ENCODE assay signal across 2 cellular contexts in genomic region chr3:32891365-32891764, GRCh38.
TF ChIP-seq lines count a peak whose summit lies in the region.

No MANE protein-coding gene starts in this region.

TF ChIP-seq in HepG2, 621 proteins besides CTCF, POLR2A, EP300 and RAD21:
- TF ChIP-seq MYC (CRISPR knock-in tag; IDR thresholded peaks at IDR 0.05; ENCODE audit: borderline replicate concordance) (no peak), GMEB1 (CRISPR knock-in tag; IDR thresholded peaks at IDR 0.05; ENCODE audit: borderline replicate concordance) (no peak), RBM22 (optimal IDR thresholded peaks at IDR 0.05; ENCODE audit: low read length) (peak; percentile 68), REPIN1 (CRISPR knock-in tag; IDR thresholded peaks at IDR 0.05; ENCODE audit: borderline replicate concordance, low read depth) (no peak), GATAD2A (CRISPR knock-in tag; IDR thresholded peaks at IDR 0.05) (no peak), MED8 (CRISPR knock-in tag; IDR thresholded peaks at IDR 0.05; ENCODE audit: insufficient replicate concordance) (no peak), AGO2 (optimal IDR thresholded peaks at IDR 0.05; ENCODE audit: low read depth, low read length) (peak; percentile 65), HNRNPL (IDR thresholded peaks at IDR 0.05; ENCODE audit: low read depth, low read length) (0 out of 2 replicates have a peak, but pooled peaks have one; percentile 35), IRF9 (CRISPR knock-in tag; IDR thresholded peaks at IDR 0.05; ENCODE audit: borderline replicate concordance) (no peak), ZC3H13 (CRISPR knock-in tag; IDR thresholded peaks at IDR 0.05) (0 out of 2 replicates have a peak, but pooled peaks have one; percentile 52)
- TF ChIP-seq, protein P1, sequence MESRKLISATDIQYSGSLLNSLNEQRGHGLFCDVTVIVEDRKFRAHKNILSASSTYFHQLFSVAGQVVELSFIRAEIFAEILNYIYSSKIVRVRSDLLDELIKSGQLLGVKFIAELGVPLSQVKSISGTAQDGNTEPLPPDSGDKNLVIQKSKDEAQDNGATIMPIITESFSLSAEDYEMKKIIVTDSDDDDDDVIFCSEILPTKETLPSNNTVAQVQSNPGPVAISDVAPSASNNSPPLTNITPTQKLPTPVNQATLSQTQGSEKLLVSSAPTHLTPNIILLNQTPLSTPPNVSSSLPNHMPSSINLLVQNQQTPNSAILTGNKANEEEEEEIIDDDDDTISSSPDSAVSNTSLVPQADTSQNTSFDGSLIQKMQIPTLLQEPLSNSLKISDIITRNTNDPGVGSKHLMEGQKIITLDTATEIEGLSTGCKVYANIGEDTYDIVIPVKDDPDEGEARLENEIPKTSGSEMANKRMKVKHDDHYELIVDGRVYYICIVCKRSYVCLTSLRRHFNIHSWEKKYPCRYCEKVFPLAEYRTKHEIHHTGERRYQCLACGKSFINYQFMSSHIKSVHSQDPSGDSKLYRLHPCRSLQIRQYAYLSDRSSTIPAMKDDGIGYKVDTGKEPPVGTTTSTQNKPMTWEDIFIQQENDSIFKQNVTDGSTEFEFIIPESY (CRISPR knock-in tag; IDR thresholded peaks at IDR 0.05): peak; percentile 56; the same call in 1 of the 2 replicates

TF ChIP-seq in H1, 55 proteins besides CTCF, POLR2A, EP300 and RAD21:
- TF ChIP-seq HDAC2 (IDR thresholded peaks at IDR 0.05; ENCODE audit: borderline replicate concordance in 1 of 2, low read depth in 2 of 2, low read length in 2 of 2) (no peak), SIN3A (conservative IDR thresholded peaks at IDR 0.05 in 1 of 2, IDR thresholded peaks at IDR 0.05 in 1 of 2; ENCODE audit: low read depth in 1 of 2, low read length in 2 of 2) (no peak), BRCA1 (IDR thresholded peaks at IDR 0.05; ENCODE audit: low read depth, low read length) (no peak), PHF8 (conservative IDR thresholded peaks at IDR 0.05; ENCODE audit: low read depth, low read length) (no peak), SUZ12 (IDR thresholded peaks at IDR 0.05; ENCODE audit: low read length) (no peak), CTBP2 (IDR thresholded peaks at IDR 0.05; ENCODE audit: borderline replicate concordance, insufficient read depth, insufficient read length, low read length) (no peak), SRF (IDR thresholded peaks at IDR 0.05; ENCODE audit: low read depth, low read length) (no peak), RFX5 (IDR thresholded peaks at IDR 0.05; ENCODE audit: borderline replicate concordance, low read depth, low read length) (no peak), RXRA (IDR thresholded peaks at IDR 0.05; ENCODE audit: insufficient read depth, low read depth, low read length) (no peak), ATF3 (IDR thresholded peaks at IDR 0.05; ENCODE audit: insufficient read depth, low read depth, low read length) (no peak), CHD2 (IDR thresholded peaks at IDR 0.05; ENCODE audit: low read length) (no peak), POLR2AphosphoS5 (IDR thresholded peaks at IDR 0.05; ENCODE audit: low read depth, low read length) (peak; percentile 44), MAX (IDR thresholded peaks at IDR 0.05) (no peak), SAP30 (IDR thresholded peaks at IDR 0.05; ENCODE audit: insufficient read depth, insufficient replicate concordance, low read length) (no peak), TCF12 (IDR thresholded peaks at IDR 0.05; ENCODE audit: low read depth, low read length) (no peak)
- TF ChIP-seq, protein P2, sequence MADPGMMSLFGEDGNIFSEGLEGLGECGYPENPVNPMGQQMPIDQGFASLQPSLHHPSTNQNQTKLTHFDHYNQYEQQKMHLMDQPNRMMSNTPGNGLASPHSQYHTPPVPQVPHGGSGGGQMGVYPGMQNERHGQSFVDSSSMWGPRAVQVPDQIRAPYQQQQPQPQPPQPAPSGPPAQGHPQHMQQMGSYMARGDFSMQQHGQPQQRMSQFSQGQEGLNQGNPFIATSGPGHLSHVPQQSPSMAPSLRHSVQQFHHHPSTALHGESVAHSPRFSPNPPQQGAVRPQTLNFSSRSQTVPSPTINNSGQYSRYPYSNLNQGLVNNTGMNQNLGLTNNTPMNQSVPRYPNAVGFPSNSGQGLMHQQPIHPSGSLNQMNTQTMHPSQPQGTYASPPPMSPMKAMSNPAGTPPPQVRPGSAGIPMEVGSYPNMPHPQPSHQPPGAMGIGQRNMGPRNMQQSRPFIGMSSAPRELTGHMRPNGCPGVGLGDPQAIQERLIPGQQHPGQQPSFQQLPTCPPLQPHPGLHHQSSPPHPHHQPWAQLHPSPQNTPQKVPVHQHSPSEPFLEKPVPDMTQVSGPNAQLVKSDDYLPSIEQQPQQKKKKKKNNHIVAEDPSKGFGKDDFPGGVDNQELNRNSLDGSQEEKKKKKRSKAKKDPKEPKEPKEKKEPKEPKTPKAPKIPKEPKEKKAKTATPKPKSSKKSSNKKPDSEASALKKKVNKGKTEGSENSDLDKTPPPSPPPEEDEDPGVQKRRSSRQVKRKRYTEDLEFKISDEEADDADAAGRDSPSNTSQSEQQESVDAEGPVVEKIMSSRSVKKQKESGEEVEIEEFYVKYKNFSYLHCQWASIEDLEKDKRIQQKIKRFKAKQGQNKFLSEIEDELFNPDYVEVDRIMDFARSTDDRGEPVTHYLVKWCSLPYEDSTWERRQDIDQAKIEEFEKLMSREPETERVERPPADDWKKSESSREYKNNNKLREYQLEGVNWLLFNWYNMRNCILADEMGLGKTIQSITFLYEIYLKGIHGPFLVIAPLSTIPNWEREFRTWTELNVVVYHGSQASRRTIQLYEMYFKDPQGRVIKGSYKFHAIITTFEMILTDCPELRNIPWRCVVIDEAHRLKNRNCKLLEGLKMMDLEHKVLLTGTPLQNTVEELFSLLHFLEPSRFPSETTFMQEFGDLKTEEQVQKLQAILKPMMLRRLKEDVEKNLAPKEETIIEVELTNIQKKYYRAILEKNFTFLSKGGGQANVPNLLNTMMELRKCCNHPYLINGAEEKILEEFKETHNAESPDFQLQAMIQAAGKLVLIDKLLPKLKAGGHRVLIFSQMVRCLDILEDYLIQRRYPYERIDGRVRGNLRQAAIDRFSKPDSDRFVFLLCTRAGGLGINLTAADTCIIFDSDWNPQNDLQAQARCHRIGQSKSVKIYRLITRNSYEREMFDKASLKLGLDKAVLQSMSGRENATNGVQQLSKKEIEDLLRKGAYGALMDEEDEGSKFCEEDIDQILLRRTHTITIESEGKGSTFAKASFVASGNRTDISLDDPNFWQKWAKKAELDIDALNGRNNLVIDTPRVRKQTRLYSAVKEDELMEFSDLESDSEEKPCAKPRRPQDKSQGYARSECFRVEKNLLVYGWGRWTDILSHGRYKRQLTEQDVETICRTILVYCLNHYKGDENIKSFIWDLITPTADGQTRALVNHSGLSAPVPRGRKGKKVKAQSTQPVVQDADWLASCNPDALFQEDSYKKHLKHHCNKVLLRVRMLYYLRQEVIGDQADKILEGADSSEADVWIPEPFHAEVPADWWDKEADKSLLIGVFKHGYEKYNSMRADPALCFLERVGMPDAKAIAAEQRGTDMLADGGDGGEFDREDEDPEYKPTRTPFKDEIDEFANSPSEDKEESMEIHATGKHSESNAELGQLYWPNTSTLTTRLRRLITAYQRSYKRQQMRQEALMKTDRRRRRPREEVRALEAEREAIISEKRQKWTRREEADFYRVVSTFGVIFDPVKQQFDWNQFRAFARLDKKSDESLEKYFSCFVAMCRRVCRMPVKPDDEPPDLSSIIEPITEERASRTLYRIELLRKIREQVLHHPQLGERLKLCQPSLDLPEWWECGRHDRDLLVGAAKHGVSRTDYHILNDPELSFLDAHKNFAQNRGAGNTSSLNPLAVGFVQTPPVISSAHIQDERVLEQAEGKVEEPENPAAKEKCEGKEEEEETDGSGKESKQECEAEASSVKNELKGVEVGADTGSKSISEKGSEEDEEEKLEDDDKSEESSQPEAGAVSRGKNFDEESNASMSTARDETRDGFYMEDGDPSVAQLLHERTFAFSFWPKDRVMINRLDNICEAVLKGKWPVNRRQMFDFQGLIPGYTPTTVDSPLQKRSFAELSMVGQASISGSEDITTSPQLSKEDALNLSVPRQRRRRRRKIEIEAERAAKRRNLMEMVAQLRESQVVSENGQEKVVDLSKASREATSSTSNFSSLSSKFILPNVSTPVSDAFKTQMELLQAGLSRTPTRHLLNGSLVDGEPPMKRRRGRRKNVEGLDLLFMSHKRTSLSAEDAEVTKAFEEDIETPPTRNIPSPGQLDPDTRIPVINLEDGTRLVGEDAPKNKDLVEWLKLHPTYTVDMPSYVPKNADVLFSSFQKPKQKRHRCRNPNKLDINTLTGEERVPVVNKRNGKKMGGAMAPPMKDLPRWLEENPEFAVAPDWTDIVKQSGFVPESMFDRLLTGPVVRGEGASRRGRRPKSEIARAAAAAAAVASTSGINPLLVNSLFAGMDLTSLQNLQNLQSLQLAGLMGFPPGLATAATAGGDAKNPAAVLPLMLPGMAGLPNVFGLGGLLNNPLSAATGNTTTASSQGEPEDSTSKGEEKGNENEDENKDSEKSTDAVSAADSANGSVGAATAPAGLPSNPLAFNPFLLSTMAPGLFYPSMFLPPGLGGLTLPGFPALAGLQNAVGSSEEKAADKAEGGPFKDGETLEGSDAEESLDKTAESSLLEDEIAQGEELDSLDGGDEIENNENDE (IDR thresholded peaks at IDR 0.05; ENCODE audit: insufficient replicate concordance, low read length): no peak
- TF ChIP-seq, protein P3, sequence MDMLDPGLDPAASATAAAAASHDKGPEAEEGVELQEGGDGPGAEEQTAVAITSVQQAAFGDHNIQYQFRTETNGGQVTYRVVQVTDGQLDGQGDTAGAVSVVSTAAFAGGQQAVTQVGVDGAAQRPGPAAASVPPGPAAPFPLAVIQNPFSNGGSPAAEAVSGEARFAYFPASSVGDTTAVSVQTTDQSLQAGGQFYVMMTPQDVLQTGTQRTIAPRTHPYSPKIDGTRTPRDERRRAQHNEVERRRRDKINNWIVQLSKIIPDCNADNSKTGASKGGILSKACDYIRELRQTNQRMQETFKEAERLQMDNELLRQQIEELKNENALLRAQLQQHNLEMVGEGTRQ (IDR thresholded peaks at IDR 0.05; ENCODE audit: low read length): 0 out of 2 replicates have a peak, but pooled peaks have one; percentile 36
